Comparison of ENCODE assay signal across 2 cellular contexts in the genomic region with DNA sequence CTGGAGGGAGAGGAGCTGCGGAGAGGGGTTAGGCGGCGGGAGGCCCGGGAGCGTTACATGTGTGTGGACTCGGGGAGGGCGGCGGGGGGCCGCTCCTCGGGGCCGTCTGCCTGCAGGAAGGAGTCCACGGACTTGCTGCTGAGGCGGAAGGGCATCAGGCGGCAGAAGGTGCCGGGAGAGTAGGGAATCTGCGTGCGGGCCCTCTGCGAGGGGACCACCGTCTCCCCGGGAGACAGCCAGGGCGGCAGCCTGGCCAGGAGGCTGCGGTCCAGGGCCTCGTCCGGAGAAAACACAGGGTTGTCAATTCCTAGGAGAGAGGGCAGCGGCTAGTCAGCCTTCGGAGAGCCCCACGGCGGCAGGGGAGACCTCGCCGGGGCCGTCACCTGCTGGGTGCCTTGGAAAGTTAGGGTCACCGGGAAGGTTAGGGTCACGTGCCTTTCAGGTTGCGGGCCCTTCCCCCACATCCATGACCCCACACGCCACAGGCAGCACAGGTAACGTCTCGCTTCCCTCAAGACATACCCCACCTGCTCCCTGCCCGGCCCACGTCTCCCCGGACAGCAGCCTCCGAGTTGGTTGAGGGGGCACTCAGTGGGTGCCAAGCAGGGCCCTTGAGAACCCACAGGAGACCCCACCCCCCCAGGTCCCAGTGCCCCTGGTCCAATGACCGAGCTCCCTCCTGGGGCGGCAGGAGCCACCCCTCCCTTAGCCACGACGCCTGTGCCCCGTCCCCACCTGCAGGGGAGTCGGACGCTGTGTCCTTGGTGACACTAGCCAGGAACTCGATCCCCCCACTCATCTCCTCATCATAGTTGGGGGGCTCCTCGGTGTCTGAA.
TF ChIP-seq lines count a peak whose summit lies in the region.

No MANE protein-coding gene starts in this region.

TF ChIP-seq in GM12878, 131 proteins besides CTCF, POLR2A, EP300 and RAD21:
- TF ChIP-seq, protein P1, sequence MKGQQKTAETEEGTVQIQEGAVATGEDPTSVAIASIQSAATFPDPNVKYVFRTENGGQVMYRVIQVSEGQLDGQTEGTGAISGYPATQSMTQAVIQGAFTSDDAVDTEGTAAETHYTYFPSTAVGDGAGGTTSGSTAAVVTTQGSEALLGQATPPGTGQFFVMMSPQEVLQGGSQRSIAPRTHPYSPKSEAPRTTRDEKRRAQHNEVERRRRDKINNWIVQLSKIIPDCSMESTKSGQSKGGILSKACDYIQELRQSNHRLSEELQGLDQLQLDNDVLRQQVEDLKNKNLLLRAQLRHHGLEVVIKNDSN (IDR thresholded peaks at IDR 0.05; ENCODE audit: borderline replicate concordance, extremely low read length, insufficient read depth, low read depth, low read length): peak; percentile 51
- TF ChIP-seq SREBF2 (IDR thresholded peaks at IDR 0.05; ENCODE audit: low read length) (no peak), BHLHE40 (IDR thresholded peaks at IDR 0.05; ENCODE audit: borderline replicate concordance in 1 of 2, low read depth in 2 of 2, low read length in 1 of 2) (peak in 1 of 2 experiments; percentile 54; a peak in 1 of 4 replicates)

TF ChIP-seq in HepG2, 621 proteins besides CTCF, POLR2A, EP300 and RAD21:
- no peak for TF ChIP-seq ZNF777 (CRISPR knock-in tag; IDR thresholded peaks at IDR 0.05)
- TF ChIP-seq, protein P2, sequence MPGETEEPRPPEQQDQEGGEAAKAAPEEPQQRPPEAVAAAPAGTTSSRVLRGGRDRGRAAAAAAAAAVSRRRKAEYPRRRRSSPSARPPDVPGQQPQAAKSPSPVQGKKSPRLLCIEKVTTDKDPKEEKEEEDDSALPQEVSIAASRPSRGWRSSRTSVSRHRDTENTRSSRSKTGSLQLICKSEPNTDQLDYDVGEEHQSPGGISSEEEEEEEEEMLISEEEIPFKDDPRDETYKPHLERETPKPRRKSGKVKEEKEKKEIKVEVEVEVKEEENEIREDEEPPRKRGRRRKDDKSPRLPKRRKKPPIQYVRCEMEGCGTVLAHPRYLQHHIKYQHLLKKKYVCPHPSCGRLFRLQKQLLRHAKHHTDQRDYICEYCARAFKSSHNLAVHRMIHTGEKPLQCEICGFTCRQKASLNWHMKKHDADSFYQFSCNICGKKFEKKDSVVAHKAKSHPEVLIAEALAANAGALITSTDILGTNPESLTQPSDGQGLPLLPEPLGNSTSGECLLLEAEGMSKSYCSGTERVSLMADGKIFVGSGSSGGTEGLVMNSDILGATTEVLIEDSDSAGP (CRISPR knock-in tag; IDR thresholded peaks at IDR 0.05; ENCODE audit: borderline replicate concordance): 0 out of 2 replicates have a peak, but pooled peaks have one; percentile 23
- peak; percentile 39; the same call in 1 of the 2 replicates for TF ChIP-seq KDM2A (CRISPR knock-in tag; IDR thresholded peaks at IDR 0.05; ENCODE audit: borderline replicate concordance, low read depth)
